In genomic region chr20:23456416-23456815, GRCh38 we compare ENCODE assay signal across 1 cellular context.
TF ChIP-seq lines count a peak whose summit lies in the region.

No MANE protein-coding gene starts in this region.

TF ChIP-seq in H1, 55 proteins besides CTCF, POLR2A, EP300 and RAD21:
- no peak for TF ChIP-seq BCL11A (IDR thresholded peaks at IDR 0.05; ENCODE audit: low read depth in 2 of 2, low read length in 2 of 2)
- no peak for TF ChIP-seq RNF2 (IDR thresholded peaks at IDR 0.05; ENCODE audit: borderline replicate concordance, low read depth, low read length, missing control alignments, poor library complexity, severe bottlenecking)
- no peak for TF ChIP-seq SP1 (IDR thresholded peaks at IDR 0.05; ENCODE audit: low read depth, low read length)
- TF ChIP-seq EGR1 (IDR thresholded peaks at IDR 0.05; ENCODE audit: borderline replicate concordance, low read depth, low read length), result no peak
- no peak for TF ChIP-seq CBX5 (IDR thresholded peaks at IDR 0.05; ENCODE audit: low read depth, low read length)
